ENCODE assay signal across 6 cellular contexts in genomic region chr10:69247313-69247710, GRCh38.
"Had no signal": no experiment of that assay in that cellular context is flagged by ENCODE, and none has a peak within 500 bp of the region (broad histone marks: within the 10 kb centered on the region; RNA-seq: fewer than 3 reads in every experiment).

No MANE protein-coding gene starts in this region.

- FAIRE-seq: HepG2, HTR-8/SVneo, K562 had no signal

- H3K4me3 ChIP-seq: K562 had no signal

- H3K4me3 Mint-ChIP-seq: IgD-negative memory B cell had no signal

- DNase-seq: IMR-90 had no signal

- H3K27me3 Mint-ChIP-seq: IgD-negative memory B cell had no signal

- H3K4me1 Mint-ChIP-seq: IgD-negative memory B cell had no signal

- H3K36me3 Mint-ChIP-seq: IgD-negative memory B cell had no signal

- H3K9me3 Mint-ChIP-seq: IgD-negative memory B cell had no signal

- H3K27ac ChIP-seq: HL-60 had no signal
